In genomic region chr2:65055427-65056214, GRCh38 we compare ENCODE assay signal across 8 cellular contexts. TPM values are rescaled to one million over a fixed set of nuclear protein-coding genes. Genes with fewer than 3 reads are reported as not detected.
DNase-seq lines count a peak whose midpoint lies in the region; ATAC-seq, FAIRE-seq and TF ChIP-seq lines count a peak whose summit lies in the region.

No MANE protein-coding gene starts in this region.

- no peaks in the 10 kb centered on the region for H3K9me1 ChIP-seq in K562 (ENCODE audit: control insufficient read depth, insufficient read depth, low read length)

- H3K36me3 ChIP-seq in PC-3 (ENCODE audit: low read depth, low read length) (no peaks in the 10 kb centered on the region), K562 (ENCODE audit: control insufficient read depth, insufficient read depth, low read length) (no peaks in the 10 kb centered on the region; the same call in 2 of the 3 replicates)

- H3K9me2 ChIP-seq in PC-3 (replicated peaks; ENCODE audit: low read length): no peaks in the 10 kb centered on the region

- DNase-seq in CD1c-positive myeloid dendritic cell (ENCODE audit: extremely low spot score) (peak; percentile 66), PC-3 (no peak), K562 (ENCODE audit: extremely low read depth in 1 of 4, low spot score in 3 of 4) (peak in 2 of 4 experiments; percentile 53 to 54), left colon (peak in 1 of 2 donors; percentile 69), RCC 7860 (ENCODE audit: low spot score) (no peak)
- DNase-seq in stimulated activated CD8-positive, alpha-beta memory T cell treated with anti-CD3 and anti-CD28 coated beads, Interleukin-7, amount 100 ng/mL, for 48 hours (ENCODE audit: extremely low read depth in 1 of 2, low read depth in 1 of 2): peak; percentile 25 to 32

- ATAC-seq in GM19035 (IDR thresholded peaks at IDR 0.05; ENCODE audit: unreplicated experiment) (peak; percentile 32), HG03139 (IDR thresholded peaks at IDR 0.05; ENCODE audit: unreplicated experiment) (peak; percentile 21), PC-3 (peak; percentile 21), K562 (peak; percentile 41), left colon (peak; percentile 58)

- H3F3A ChIP-seq in PC-3 (ENCODE audit: low read length, unreplicated experiment): no peaks in the 10 kb centered on the region

- H3K27me3 ChIP-seq in PC-3 (ENCODE audit: low read length) (no peaks in the 10 kb centered on the region), K562 (ENCODE audit: control insufficient read depth in 2 of 2, insufficient read depth in 2 of 2, low read length in 2 of 2) (no peaks in the 10 kb centered on the region)

- H3K4me1 ChIP-seq in PC-3 (ENCODE audit: insufficient read depth, low read length) (peaks cover 11% of the 10 kb centered on the region), K562 (replicated peaks in 1 of 2; ENCODE audit: control insufficient read depth in 2 of 2, insufficient read depth in 2 of 2, low read length in 2 of 2) (peaks cover 12 to 27% of the 10 kb centered on the region in 2 experiments; a peak in 4 of 5 replicates)

- POLR2A ChIA-PET in PC-3 (lab: Charles Lee; ENCODE audit: unreplicated experiment) (interaction anchor here (0.6 to 1.1 kb wide), 7 partner anchors 9 to 357 kb away, joined by 3 to 34 read pairs (median 4); partner anchors contain the start of gene ACTR2), K562 (lab: Yijun Ruan, JAX) (interaction anchor here (0.6 to 2.3 kb wide), 19 partner anchors 9 to 568 kb away, joined by 3 to 9 read pairs (median 3); partner anchors contain the start of genes ACTR2 and RAB1A)

- no peaks in the 10 kb centered on the region for H4K20me1 ChIP-seq in PC-3 (ENCODE audit: low read length)
- H4K20me1 ChIP-seq in K562 (replicated peaks; ENCODE audit: control insufficient read depth, insufficient read depth, low read length): peaks cover 6% of the 10 kb centered on the region

- CTCF ChIA-PET in PC-3 (lab: Charles Lee) (interaction anchor here (0.5 to 1.4 kb wide), 4 partner anchors 9 to 138 kb away, joined by 3 to 11 read pairs (median 6); no protein-coding TSS in a partner anchor), K562 (lab: Yijun Ruan, JAX; ENCODE audit: low intra/inter-chr PET ratio) (interaction anchor here (0.6 kb wide), 1 partner anchor 200 kb away, joined by 3 read pairs; no protein-coding TSS in a partner anchor)

- peak overlapping the region; percentile 83 for H3K4me3 ChIP-seq in PC-3 (ENCODE audit: low read length)
- H3K4me3 ChIP-seq in K562: peak overlapping the region; percentile 73

- peak overlapping the region; percentile 96 for H2AFZ ChIP-seq in PC-3 (ENCODE audit: low read length)
- peak overlapping the region; percentile 95 for H2AFZ ChIP-seq in K562 (ENCODE audit: low read depth, low read length)

- H3K9ac ChIP-seq in PC-3 (ENCODE audit: low read length) (peak overlapping the region; percentile 71), K562 (ENCODE audit: insufficient read depth in 1 of 2, low read depth in 2 of 2, low read length in 2 of 2) (peak overlapping the region; percentile 64 to 94; a peak in 3 of 4 replicates)

- no peak for TF ChIP-seq EP300 in K562 (IDR thresholded peaks at IDR 0.05; ENCODE audit: low read length)

- no peak; the same call in 1 of the 2 replicates for TF ChIP-seq POLR2A in K562 (conservative IDR thresholded peaks at IDR 0.05)

- in situ Hi-C loops in K562 (cut with MboI): no loop called here

- BruUV-seq in PC-3 (replicated peaks; lab: Mats Ljungman, UMichigan) (TSS peak; percentile 56), K562 (replicated peaks; lab: Mats Ljungman, UMichigan) (TSS peak; percentile 55)

- intact Hi-C loops in PC-3 (cut with micrococcal nuclease) (no loop called here), K562 (cut with micrococcal nuclease) (loop anchor here (2.0 kb wide), 2 partner anchors 67 to 173 kb away; partner anchors contain the start of gene SLC1A4), left colon (cut with DNase I, micrococcal nuclease) (no loop called here)

- H3K9me3 ChIP-seq in PC-3 (ENCODE audit: low read length) (no peaks in the 10 kb centered on the region), K562 (replicated peaks; ENCODE audit: control insufficient read depth, insufficient read depth, low read depth, low read length) (no peaks in the 10 kb centered on the region)

- H3K79me2 ChIP-seq in PC-3 (ENCODE audit: low read length) (peaks cover 16% of the 10 kb centered on the region), K562 (ENCODE audit: control insufficient read depth, insufficient read depth, low read length) (peaks cover 21% of the 10 kb centered on the region)

- no peak for TF ChIP-seq RAD21 in K562 (CRISPR knock-in tag; conservative IDR thresholded peaks at IDR 0.05 in 1 of 2, IDR thresholded peaks at IDR 0.05 in 1 of 2)

- 5% methylated on average over 41 of the region's 41 CpGs for WGBS in K562 (ENCODE audit: insufficient coverage, low coverage, missing lambda C conversion rate)

- no peak overlapping the region for H3K27ac ChIP-seq in PC-3 (ENCODE audit: low read length)
- peak overlapping the region; percentile 64; the same call in 2 of the 3 replicates for H3K27ac ChIP-seq in K562 (ENCODE audit: extremely low read depth, low read depth, low read length)

- FAIRE-seq in K562 (lab: Jason Lieb, UNC): no peak
- no peak for FAIRE-seq in RCC 7860 (lab: Jason Lieb, UNC)

- H3K4me2 ChIP-seq in PC-3 (ENCODE audit: low read length) (peak overlapping the region; percentile 90), K562 (ENCODE audit: insufficient read depth, low read length) (peak overlapping the region; percentile 81)

- TF ChIP-seq CTCF in PC-3 (conservative IDR thresholded peaks at IDR 0.05; ENCODE audit: low read depth, low read length) (no peak), K562 (IDR thresholded peaks at IDR 0.05 in 2 of 3, conservative IDR thresholded peaks at IDR 0.05 in 1 of 3; ENCODE audit: insufficient read depth in 2 of 3, low read depth in 1 of 3, low read length in 3 of 3) (no peak)

TF ChIP-seq in K562, 482 proteins besides CTCF, POLR2A, EP300 and RAD21 (continues in another document):
- TF ChIP-seq TCF7L2 (IDR thresholded peaks at IDR 0.05; ENCODE audit: low read depth, low read length) (no peak), NONO (IDR thresholded peaks at IDR 0.05; ENCODE audit: low read depth in 2 of 2, low read length in 1 of 2) (no peak), ZNF274 (IDR thresholded peaks at IDR 0.05; ENCODE audit: borderline replicate concordance, low read depth, low read length) (no peak), ZNF41 (CRISPR knock-in tag; conservative IDR thresholded peaks at IDR 0.05) (no peak), CBFB (CRISPR knock-in tag; IDR thresholded peaks at IDR 0.05) (0 out of 2 replicates have a peak, but pooled peaks have one; percentile 19), HDAC2 (IDR thresholded peaks at IDR 0.05) (0 out of 2 replicates have a peak, but pooled peaks have one; percentile 71), ARNT (IDR thresholded peaks at IDR 0.05) (no peak), RBM17 (IDR thresholded peaks at IDR 0.05; ENCODE audit: borderline replicate concordance, low read depth, low read length) (no peak), ILK (tag; IDR thresholded peaks at IDR 0.05; ENCODE audit: borderline replicate concordance, low read depth) (no peak), SOX6 (IDR thresholded peaks at IDR 0.05) (no peak), RBM34 (IDR thresholded peaks at IDR 0.05; ENCODE audit: borderline replicate concordance, insufficient read depth, low read length) (no peak), NR1H2 (CRISPR knock-in tag; IDR thresholded peaks at IDR 0.05) (no peak), NBN (IDR thresholded peaks at IDR 0.05; ENCODE audit: low read depth) (0 out of 2 replicates have a peak, but pooled peaks have one; percentile 54), BRD9 (IDR thresholded peaks at IDR 0.05; ENCODE audit: low read depth, partially characterized antibody) (no peak), ZKSCAN8 (CRISPR knock-in tag; IDR thresholded peaks at IDR 0.05) (no peak)
- TF ChIP-seq, protein P1, sequence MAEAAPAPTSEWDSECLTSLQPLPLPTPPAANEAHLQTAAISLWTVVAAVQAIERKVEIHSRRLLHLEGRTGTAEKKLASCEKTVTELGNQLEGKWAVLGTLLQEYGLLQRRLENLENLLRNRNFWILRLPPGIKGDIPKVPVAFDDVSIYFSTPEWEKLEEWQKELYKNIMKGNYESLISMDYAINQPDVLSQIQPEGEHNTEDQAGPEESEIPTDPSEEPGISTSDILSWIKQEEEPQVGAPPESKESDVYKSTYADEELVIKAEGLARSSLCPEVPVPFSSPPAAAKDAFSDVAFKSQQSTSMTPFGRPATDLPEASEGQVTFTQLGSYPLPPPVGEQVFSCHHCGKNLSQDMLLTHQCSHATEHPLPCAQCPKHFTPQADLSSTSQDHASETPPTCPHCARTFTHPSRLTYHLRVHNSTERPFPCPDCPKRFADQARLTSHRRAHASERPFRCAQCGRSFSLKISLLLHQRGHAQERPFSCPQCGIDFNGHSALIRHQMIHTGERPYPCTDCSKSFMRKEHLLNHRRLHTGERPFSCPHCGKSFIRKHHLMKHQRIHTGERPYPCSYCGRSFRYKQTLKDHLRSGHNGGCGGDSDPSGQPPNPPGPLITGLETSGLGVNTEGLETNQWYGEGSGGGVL (CRISPR knock-in tag; IDR thresholded peaks at IDR 0.05): no peak

RNA-seq across cellular contexts. Expression of gene CEP68, which starts 0.6 kb away (rescaled TPM):
- total RNA-seq in PC-3 (2014; rRNA removed) (3.4 and 7.0 TPM in 2 replicates), K562 (2014; rRNA removed) (4.5 and 7.2 TPM in 2 replicates), K562 (2014; rRNA removed; fragmentation: Illumina TruSeq; extraction: Trizol) (5.2 and 5.3 TPM in 2 replicates), K562 (2015; rRNA removed; fragmentation: Illumina TruSeq; extraction: Trizol) (4.8 and 5.1 TPM in 2 replicates), K562 (2021) (8.5 and 9.1 TPM in 2 replicates), left colon (10 to 100 TPM in 1 of 2 donors, 1 to 10 TPM in 1; 6.6 to 11.4 TPM)
- total RNA-seq in K562 (2011; cell fraction: chromatin; rRNA removed; ENCODE audit: low replicate concordance): 19.6 and 32.3 TPM in 2 replicates
- 15.3 and 16.3 TPM in 2 replicates for total RNA-seq in K562 (2011; cell fraction: nucleolus; rRNA removed)
- 16.1 and 19.7 TPM in 2 replicates for total RNA-seq in K562 (2011; cell fraction: nucleoplasm; rRNA removed)
- polyA plus RNA-seq in K562 (2011; rRNA removed) (5.4 and 9.7 TPM in 2 replicates), K562 (2014; fragmentation: Illumina TruSeq; extraction: Trizol) (6.7 and 7.2 TPM in 2 replicates), K562 (2014; fragmentation: Nextera tagmentation; extraction: Ambion mirVana) (1 to 10 TPM; 1.4 to 1.5 TPM), K562 (2014; rRNA removed) (5.2 and 8.7 TPM in 2 replicates)
- polyA plus RNA-seq in K562 (2011; cell fraction: cytosol; rRNA removed): 4.7 and 6.8 TPM in 2 replicates
- 9.6 and 10.4 TPM in 2 replicates for polyA plus RNA-seq in K562 (2011; cell fraction: nucleus; rRNA removed)
- 4.6 and 8.4 TPM in 2 replicates for polyA plus RNA-seq in K562 (2012)
- 8.3 and 11.7 TPM in 2 replicates for polyA minus RNA-seq in K562 (2011; rRNA and poly(A)+ RNA removed)
- 3.4 and 4.0 TPM in 2 replicates for polyA minus RNA-seq in K562 (2011; cell fraction: cytosol; rRNA and poly(A)+ RNA removed)
- 10.6 and 15.1 TPM in 2 replicates for polyA minus RNA-seq in K562 (2011; cell fraction: nucleus; rRNA and poly(A)+ RNA removed)

Comparison
In these comparisons a context has a peak if more than half of its experiments do, and no peak if none do; other contexts are left out.
1. DNase-seq: peak in CD1c-positive myeloid dendritic cell (single experiment) and stimulated activated CD8-positive, alpha-beta memory T cell treated with anti-CD3 and anti-CD28 coated beads, Interleukin-7, amount 100 ng/mL, for 48 hours (2 of 2); none in PC-3 (single experiment) and RCC 7860 (single experiment).
2. Peak in every context shown above with its lines, with median percentiles within 50 percentile points of each other: ATAC-seq.